In the genomic region with DNA sequence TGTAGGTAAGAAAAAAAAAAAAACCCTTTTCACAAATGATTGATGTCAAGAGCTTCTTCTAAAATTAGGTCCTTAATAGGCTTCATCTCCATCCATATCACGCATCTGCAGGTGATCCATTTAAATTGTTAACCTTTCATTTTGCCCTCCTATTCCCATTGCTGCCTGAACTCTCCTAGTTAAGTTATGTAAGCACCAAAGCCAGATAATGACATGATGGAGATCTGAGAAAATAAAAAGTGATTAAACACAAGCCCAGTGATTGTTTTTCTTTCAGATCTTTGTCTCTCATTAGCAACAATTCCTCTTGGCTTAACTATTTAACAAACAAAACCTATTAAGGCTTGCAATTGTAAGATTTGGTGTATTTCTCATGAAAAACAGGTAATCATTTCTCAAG, we compare ENCODE assay signal across 17 cellular contexts. TPM values are rescaled to one million over a fixed set of nuclear protein-coding genes. Genes with fewer than 3 reads are reported as not detected.
DNase-seq lines count a peak whose midpoint lies in the region; ATAC-seq and TF ChIP-seq lines count a peak whose summit lies in the region.
"Had no signal": no experiment of that assay in that cellular context is flagged by ENCODE, and none has a peak within 500 bp of the region (broad histone marks: within the 10 kb centered on the region; RNA-seq: fewer than 3 reads in every experiment).

No MANE protein-coding gene starts in this region.

- no peaks in the 10 kb centered on the region for H3K9me3 Mint-ChIP-seq in endodermal cell

- H3K9me2 ChIP-seq in SK-N-SH = no peaks in the 10 kb centered on the region

- no peak for ATAC-seq in HG03280 (IDR thresholded peaks at IDR 0.05; ENCODE audit: unreplicated experiment)
- ATAC-seq: PC-3 had no signal

- no peak overlapping the region for H3K4me2 ChIP-seq in SK-N-SH

- CTCF ChIA-PET in SK-N-SH (lab: Yijun Ruan, JAX) = interaction anchor here (1.7 kb wide), 1 partner anchor 11 kb away, joined by 7 read pairs; no protein-coding TSS in a partner anchor

- H3K36me3 ChIP-seq in SK-N-SH (replicated peaks in 1 of 2; ENCODE audit: control insufficient read depth in 1 of 2, insufficient read depth in 2 of 2, low read length in 1 of 2) (peaks cover 54 to 77% of the 10 kb centered on the region in 2 experiments), endodermal cell (ENCODE audit: control insufficient read depth, insufficient read depth, low read length) (peaks cover 36% of the 10 kb centered on the region), SJCRH30 (peaks cover 34% of the 10 kb centered on the region)

- TF ChIP-seq CTCF in SK-N-SH (IDR thresholded peaks at IDR 0.05) = no peak
- TF ChIP-seq CTCF in endodermal cell (conservative IDR thresholded peaks at IDR 0.05) = no peak
- TF ChIP-seq CTCF in lower leg skin (IDR thresholded peaks at IDR 0.05) = no peak

- TF ChIP-seq RAD21 in SK-N-SH (IDR thresholded peaks at IDR 0.05; ENCODE audit: low read length) = no peak

- H3K27me3 ChIP-seq in SK-N-SH (ENCODE audit: insufficient read depth) (no peaks in the 10 kb centered on the region), endodermal cell (ENCODE audit: control insufficient read depth, insufficient read depth, low read length, poor library complexity, severe bottlenecking) (no peaks in the 10 kb centered on the region), SJCRH30 (no peaks in the 10 kb centered on the region)

- H3K4me3 ChIP-seq in SK-N-SH (ENCODE audit: low read depth in 2 of 2, low read length in 1 of 2) (no peak overlapping the region), endodermal cell (ENCODE audit: low read length) (peak overlapping the region; percentile 59), SJCRH30 (no peak overlapping the region), lower leg skin (ENCODE audit: low read depth, poor library complexity, severe bottlenecking) (no peak overlapping the region)
- H3K4me3 ChIP-seq: HAP-1 had no signal

- 84% methylated on average over 1 of the region's 1 CpG for WGBS in SK-N-SH (ENCODE audit: low lambda C conversion rate)
- WGBS in endodermal cell (ENCODE audit: insufficient coverage in 1 of 2, insufficient read length in 1 of 2), 2 experiments = 87 to 100% methylated on average over 1 of the region's 1 CpG
- 83% methylated on average over 1 of the region's 1 CpG for WGBS in lower leg skin, 2 donors

- peaks cover under 1% of the 10 kb centered on the region; the same call in 1 of the 2 replicates for H3K79me2 ChIP-seq in SK-N-SH (ENCODE audit: insufficient read depth)

- no peak overlapping the region for H3K27ac Mint-ChIP-seq in endodermal cell

- no peaks in the 10 kb centered on the region for H3K9me3 ChIP-seq in SK-N-SH
- H3K9me3 ChIP-seq in endodermal cell (ENCODE audit: control insufficient read depth, low read length) = no peaks in the 10 kb centered on the region
- no peaks in the 10 kb centered on the region for H3K9me3 ChIP-seq in SJCRH30 (replicated peaks)
- H3K9me3 ChIP-seq: Caco-2, HAP-1 had no signal

- no peak overlapping the region for H2AFZ ChIP-seq in SK-N-SH (ENCODE audit: low read depth)

- DNase-seq in COR-L47 (lab: John Stamatoyannopoulos, UW) (peak; percentile 18), NCI-H146 (lab: John Stamatoyannopoulos, UW) (peak; percentile 46), SK-N-SH (peak; percentile 10), endodermal cell (no peak), hepatic stellate cell (ENCODE audit: low spot score) (no peak), SJCRH30 (no peak), lower leg skin (ENCODE audit: low spot score in 2 of 2) (no peak)
- DNase-seq: Caco-2, DMS53, MV-4-11, NCI-H187, NCI-H2171 treated with DMSO at 0.1 percent for 48 hours, NCI-H510A, PC-3 had no signal

- H3K9ac ChIP-seq in SK-N-SH (no peak overlapping the region), endodermal cell (ENCODE audit: extremely low read depth, low read length, poor library complexity, severe bottlenecking) (no peak overlapping the region)

- peaks cover 28% of the 10 kb centered on the region for H3K4me1 Mint-ChIP-seq in endodermal cell

- TF ChIP-seq POLR2A in lower leg skin (IDR thresholded peaks at IDR 0.05) = no peak

- POLR2A ChIA-PET in SK-N-SH (lab: Yijun Ruan, JAX) = no interaction called here

- no peaks in the 10 kb centered on the region for H4K20me1 ChIP-seq in SK-N-SH (ENCODE audit: insufficient read depth)

- no peaks in the 10 kb centered on the region for H3K27me3 Mint-ChIP-seq in endodermal cell (ENCODE audit: insufficient read depth)

- H3K4me3 Mint-ChIP-seq in endodermal cell = no peak overlapping the region

- H3K36me3 Mint-ChIP-seq in endodermal cell (ENCODE audit: low read depth) = peaks cover 52% of the 10 kb centered on the region

- peak overlapping the region in 1 of 2 experiments; percentile 48; a peak in 2 of 4 replicates for H3K27ac ChIP-seq in SK-N-SH (ENCODE audit: low read depth in 2 of 2, low read length in 1 of 2)
- no peak overlapping the region for H3K27ac ChIP-seq in endodermal cell (ENCODE audit: low read depth, low read length)
- no peak overlapping the region for H3K27ac ChIP-seq in SJCRH30
- H3K27ac ChIP-seq: C4-2B had no signal

- H3K4me1 ChIP-seq in SK-N-SH (ENCODE audit: control insufficient read depth in 1 of 2, insufficient read depth in 2 of 2, low read depth in 1 of 2, low read length in 1 of 2) (peaks cover 0 to 11% of the 10 kb centered on the region in 2 experiments; a peak in 3 of 4 replicates), endodermal cell (ENCODE audit: control insufficient read depth, insufficient read depth, low read length) (peaks cover 6% of the 10 kb centered on the region), SJCRH30 (no peaks in the 10 kb centered on the region)
- H3K4me1 ChIP-seq: Caco-2, HAP-1 had no signal

- TF ChIP-seq EP300 in SK-N-SH (IDR thresholded peaks at IDR 0.05; ENCODE audit: borderline replicate concordance in 1 of 2, low read depth in 1 of 2, low read length in 1 of 2) = peak in 1 of 2 experiments; percentile 54; a peak in 1 of 4 replicates

- intact Hi-C loops in lower leg skin (cut with DNase I; ENCODE audit: low total_unique reads) = no loop called here

- H3F3A ChIP-seq in SK-N-SH (replicated peaks; ENCODE audit: insufficient read depth) = no peaks in the 10 kb centered on the region

TF ChIP-seq in SK-N-SH, 30 proteins besides CTCF, POLR2A, EP300 and RAD21:
- TF ChIP-seq YY1 (IDR thresholded peaks at IDR 0.05; ENCODE audit: low read depth) (no peak), GATA2 (CRISPR knock-in tag; IDR thresholded peaks at IDR 0.05) (peak; percentile 91), TCF12 (IDR thresholded peaks at IDR 0.05) (no peak), RCOR1 (IDR thresholded peaks at IDR 0.05; ENCODE audit: low read length) (peak; percentile 54; the same call in 1 of the 2 replicates), FOXM1 (IDR thresholded peaks at IDR 0.05; ENCODE audit: low read depth) (no peak)
- TF ChIP-seq, protein P1, sequence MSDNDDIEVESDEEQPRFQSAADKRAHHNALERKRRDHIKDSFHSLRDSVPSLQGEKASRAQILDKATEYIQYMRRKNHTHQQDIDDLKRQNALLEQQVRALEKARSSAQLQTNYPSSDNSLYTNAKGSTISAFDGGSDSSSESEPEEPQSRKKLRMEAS (IDR thresholded peaks at IDR 0.05; ENCODE audit: low read depth) = no peak
- TF ChIP-seq, protein P2, sequence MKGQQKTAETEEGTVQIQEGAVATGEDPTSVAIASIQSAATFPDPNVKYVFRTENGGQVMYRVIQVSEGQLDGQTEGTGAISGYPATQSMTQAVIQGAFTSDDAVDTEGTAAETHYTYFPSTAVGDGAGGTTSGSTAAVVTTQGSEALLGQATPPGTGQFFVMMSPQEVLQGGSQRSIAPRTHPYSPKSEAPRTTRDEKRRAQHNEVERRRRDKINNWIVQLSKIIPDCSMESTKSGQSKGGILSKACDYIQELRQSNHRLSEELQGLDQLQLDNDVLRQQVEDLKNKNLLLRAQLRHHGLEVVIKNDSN (IDR thresholded peaks at IDR 0.05; ENCODE audit: borderline replicate concordance, low read depth) = no peak
TF ChIP-seq in SK-N-SH: peak in this region for 2.

RNA-seq across cellular contexts. Expression of a gene that starts 20.0 kb away (rescaled TPM):
- 34.3 and 52.6 TPM in 2 replicates for polyA plus RNA-seq in SK-N-SH (2012; rRNA removed)
- 42.4 and 45.2 TPM in 2 replicates for polyA plus RNA-seq in SK-N-SH (2012; cell fraction: cytosol; rRNA removed)
- 40.6 and 62.3 TPM in 2 replicates for polyA plus RNA-seq in SK-N-SH (2012; cell fraction: nucleus; rRNA removed)
- total RNA-seq in endodermal cell (10 to 100 TPM; 68.4 to 88.1 TPM), lower leg skin (10 to 100 TPM; 41.9 to 44.3 (median 42.8) TPM)
- 49.7 TPM for polyA plus RNA-seq in endodermal cell (2013, experiment 1 of 2)
- 51.4 TPM for polyA plus RNA-seq in endodermal cell (2013, experiment 2 of 2)
- total RNA-seq in SJCRH30 (2014; rRNA removed; shearing (Covaris generic)) = 38.2 and 42.9 TPM in 2 replicates

Comparison
In these comparisons a context has a peak if more than half of its experiments do, and no peak if none do; other contexts are left out.
1. DNase-seq: peak in COR-L47 (single experiment), NCI-H146 (single experiment) and SK-N-SH (single experiment); none in endodermal cell (single experiment), hepatic stellate cell (single experiment), SJCRH30 (0 of 2) and lower leg skin (0 of 2).